Comparison of ENCODE assay signal across 20 cellular contexts in the genomic region with DNA sequence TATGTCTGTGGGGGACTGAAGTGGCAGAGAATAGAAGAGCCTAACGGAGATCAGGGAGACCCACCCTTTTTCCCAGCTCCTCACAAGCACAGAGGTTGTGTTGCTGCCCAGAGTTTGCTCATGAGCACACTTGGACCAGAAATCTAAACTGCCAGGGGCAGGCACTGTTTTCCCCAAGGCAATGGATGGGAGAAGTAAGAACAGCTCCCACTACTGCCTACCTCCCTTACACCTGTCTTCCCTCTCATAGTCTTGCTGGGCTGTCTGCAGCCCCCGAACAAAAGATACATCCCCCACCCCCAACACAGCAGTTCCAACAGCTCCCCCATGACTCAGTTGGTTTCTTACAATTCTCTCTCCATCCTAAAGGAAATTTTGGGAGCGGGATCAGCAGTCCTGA.
"Had no signal": no experiment of that assay in that cellular context is flagged by ENCODE, and none has a peak within 500 bp of the region (broad histone marks: within the 10 kb centered on the region; RNA-seq: fewer than 3 reads in every experiment).

No MANE protein-coding gene starts in this region.

- H3K27ac Mint-ChIP-seq: dendritic cell treated with granulocyte-macrophage colony-stimulating factor and Interleukin-4, amounts not matched to agents 40 ng/mL and 50 ng/mL, for 4 days; endodermal cell; memory B cell; natural killer cell treated with Interleukin-12 subunit alpha and Interleukin-12 subunit beta and Interleukin-15 and Interleukin-18, amount 100 ng/mL, for 72 hours had no signal

- H3K9me3 Mint-ChIP-seq: natural killer cell treated with Interleukin-12 subunit alpha and Interleukin-12 subunit beta and Interleukin-15 and Interleukin-18, amount 100 ng/mL, for 72 hours had no signal

- ATAC-seq: esophagus mucosa; gastrocnemius medialis; left lobe of liver; natural killer cell treated with Interleukin-12 subunit alpha and Interleukin-12 subunit beta and Interleukin-15 and Interleukin-18, amount 100 ng/mL, for 72 hours; pancreas; right lobe of liver; stimulated activated naive CD8-positive, alpha-beta T cell treated with anti-CD3 and anti-CD28 coated beads, Interleukin-15, amount 100 ng/mL, for 72 hours had no signal

- H3K27me3 Mint-ChIP-seq: dendritic cell treated with granulocyte-macrophage colony-stimulating factor and Interleukin-4, amounts not matched to agents 40 ng/mL and 50 ng/mL, for 4 days; memory B cell; natural killer cell treated with Interleukin-12 subunit alpha and Interleukin-12 subunit beta and Interleukin-15 and Interleukin-18, amount 100 ng/mL, for 72 hours; stimulated activated naive CD8-positive, alpha-beta T cell treated with anti-CD3 and anti-CD28 coated beads, Interleukin-15, amount 100 ng/mL, for 72 hours had no signal

- DNase-seq: colonic mucosa; effector CD8-positive, alpha-beta T cell; endodermal cell; foreskin fibroblast; gastrocnemius medialis; kidney; occipital lobe; pancreas; right lobe of liver; small intestine; stimulated activated CD4-positive, alpha-beta T cell treated with anti-CD3 and anti-CD28 coated beads, Interleukin-15, amount 100 ng/mL, for 24 hours; stimulated activated CD4-positive, alpha-beta T cell treated with anti-CD3 and anti-CD28 coated beads, Interleukin-2, amount 100 ng/mL, for 48 hours; stimulated activated naive CD4-positive, alpha-beta T cell; stimulated activated naive CD8-positive, alpha-beta T cell treated with anti-CD3 and anti-CD28 coated beads, Interleukin-15, amount 100 ng/mL, for 72 hours; trophoblast cell had no signal

- H3K4me1 Mint-ChIP-seq: memory B cell had no signal

- H3K4me3 Mint-ChIP-seq: dendritic cell treated with granulocyte-macrophage colony-stimulating factor and Interleukin-4, amounts not matched to agents 40 ng/mL and 50 ng/mL, for 4 days; endodermal cell; memory B cell; natural killer cell treated with Interleukin-12 subunit alpha and Interleukin-12 subunit beta and Interleukin-15 and Interleukin-18, amount 100 ng/mL, for 72 hours; stimulated activated naive CD8-positive, alpha-beta T cell treated with anti-CD3 and anti-CD28 coated beads, Interleukin-15, amount 100 ng/mL, for 72 hours had no signal
